ENCODE assay signal across 17 cellular contexts in the genomic region with DNA sequence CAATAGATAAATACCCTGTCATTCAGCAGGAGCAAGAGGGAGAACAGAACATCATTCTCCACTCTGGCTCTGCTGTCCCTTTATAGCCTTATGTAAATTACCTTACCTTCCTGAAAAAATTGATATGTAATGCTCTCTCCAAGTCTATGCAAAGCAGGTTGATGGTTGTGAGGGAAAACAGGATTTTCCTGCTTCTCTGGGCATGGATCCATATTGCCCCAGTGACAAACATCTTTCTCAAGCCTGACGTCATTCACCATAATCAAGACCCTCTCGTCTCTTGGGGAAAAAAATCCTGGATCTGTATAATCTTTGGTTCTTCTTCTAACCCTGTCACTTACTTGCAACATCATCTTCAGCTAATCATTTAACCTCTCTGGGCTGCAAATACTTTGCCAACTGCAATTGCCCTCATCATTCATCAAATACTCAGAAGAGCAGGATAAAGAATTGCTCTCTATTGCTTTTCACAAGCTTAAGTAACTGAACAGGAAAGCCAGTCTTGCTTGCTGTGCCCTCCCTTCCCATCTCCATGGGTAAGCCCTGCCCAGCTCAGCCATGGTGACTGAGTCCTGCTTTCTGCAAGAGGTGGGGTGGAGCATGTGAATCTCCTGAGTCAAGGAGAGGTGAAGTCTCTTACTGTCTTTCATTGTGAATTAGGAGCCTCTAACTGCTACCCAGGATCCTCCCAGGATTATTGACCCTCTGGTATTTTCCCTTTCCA.
A peak's percentile ranks its signal among the peaks of the same experiment; 100 is the strongest.
DNase-seq lines count a peak whose midpoint lies in the region; ATAC-seq, FAIRE-seq and TF ChIP-seq lines count a peak whose summit lies in the region.
"Had no signal": no experiment of that assay in that cellular context is flagged by ENCODE, and none has a peak within 500 bp of the region (broad histone marks: within the 10 kb centered on the region; RNA-seq: fewer than 3 reads in every experiment).

No MANE protein-coding gene starts in this region.

- no peak overlapping the region for H2BK20ac ChIP-seq in H1 (ENCODE audit: low read length)

- H3K23me2 ChIP-seq in H1 (ENCODE audit: low read depth, low read length) = no peaks in the 10 kb centered on the region

- H3K36me3 ChIP-seq in H1 (ENCODE audit: control insufficient read depth in 2 of 4, insufficient read depth in 4 of 4, low read length in 3 of 4) = no peaks in the 10 kb centered on the region
- H3K36me3 ChIP-seq: gastroesophageal sphincter, left ventricle myocardium inferior had no signal

- H3K4me3 ChIP-seq in H1 (ENCODE audit: extremely low read depth in 1 of 4, insufficient read depth in 2 of 4, low read depth in 3 of 4, low read length in 4 of 4) = no peak overlapping the region
- H3K4me3 ChIP-seq: gastroesophageal sphincter, left ventricle myocardium inferior had no signal

- FAIRE-seq in GM12892 (lab: Jason Lieb, UNC) (peak; percentile 62), H1 (lab: Jason Lieb, UNC) (no peak)

- H3K9ac ChIP-seq in H1 (replicated peaks in 1 of 4; ENCODE audit: extremely low read depth in 1 of 4, low read depth in 3 of 4, low read length in 3 of 4) = no peak overlapping the region

- H3K4me1 ChIP-seq in H1 (replicated peaks in 1 of 4; ENCODE audit: control insufficient read depth in 3 of 4, insufficient read depth in 4 of 4, low read length in 3 of 4) = peaks cover 2 to 13% (median 9%) of the 10 kb centered on the region in 4 experiments; a peak in 3 of 7 replicates
- H3K4me1 ChIP-seq: gastroesophageal sphincter had no signal

- no peak overlapping the region for H2AK5ac ChIP-seq in H1 (ENCODE audit: low read depth, low read length)

- no peaks in the 10 kb centered on the region for H3K79me2 ChIP-seq in H1 (ENCODE audit: control insufficient read depth in 1 of 2, insufficient read depth in 2 of 2, low read length in 2 of 2)

- no peak overlapping the region; the same call in 1 of the 2 replicates for H3K18ac ChIP-seq in H1 (ENCODE audit: extremely low read depth, low read length)

- DNase-seq in GM12892 (ENCODE audit: insufficient read length) = no peak
- peak; percentile 26 for DNase-seq in NCI-H2029 treated with DMSO at 0.1 percent for 48 hours (lab: John Stamatoyannopoulos, UW)
- no peak for DNase-seq in H1 (ENCODE audit: low read depth in 1 of 2, low spot score in 2 of 2)
- DNase-seq in lung microvascular endothelial cell (ENCODE audit: low read depth in 2 of 2) = peak; percentile 20 to 45
- DNase-seq in NOMO-1 treated with dmso at 0.1 percent for 144 hours (lab: John Stamatoyannopoulos, UW; ENCODE audit: unreplicated experiment) = no peak
- DNase-seq: activated CD4-positive, alpha-beta memory T cell treated with anti-CD3 and anti-CD28 coated beads, Interleukin-2, amount 10 ng/mL, durations not matched to agents 7 days and 5 days; Calu3; caudate nucleus; effector CD4-positive, alpha-beta T cell; GDM1; left ventricle myocardium inferior; NCI-H2171; stimulated activated CD4-positive, alpha-beta T cell treated with anti-CD3 and anti-CD28 coated beads, Interleukin-2, amount 100 ng/mL, for 24 hours had no signal

- WGBS in H1 (ENCODE audit: extremely low coverage in 1 of 2, insufficient coverage in 1 of 2, insufficient read length in 1 of 2, insufficient replicate concordance in 2 of 2, low coverage in 1 of 2, low lambda C conversion rate in 2 of 2, missing lambda C conversion rate in 1 of 2), 2 experiments = 96% methylated on average over 2 of the region's 2 CpGs; no CpG with 5 or more reads in 1 of the 2 experiments

- no peak overlapping the region for H4K8ac ChIP-seq in H1 (ENCODE audit: extremely low read depth, insufficient read depth, low read length)

- H2AFZ ChIP-seq in H1 (ENCODE audit: low read length) = no peak overlapping the region

- no peak overlapping the region for H3K23ac ChIP-seq in H1 (ENCODE audit: insufficient read length)

- no peak overlapping the region for H4K5ac ChIP-seq in H1 (ENCODE audit: insufficient read length, low read depth, low read length)

- no peak overlapping the region for H2BK5ac ChIP-seq in H1 (ENCODE audit: low read depth, low read length)

- POLR2A ChIA-PET in H1 (lab: Charles Lee; ENCODE audit: partially characterized antibody) = no interaction called here

- CTCF ChIA-PET in H1 (lab: Charles Lee; ENCODE audit: partially characterized antibody) = interaction anchor here (0.9 to 1.4 kb wide), 3 partner anchors 52 to 179 kb away, joined by 3 to 4 read pairs (median 3); no protein-coding TSS in a partner anchor

- H3K4me2 ChIP-seq in H1 (ENCODE audit: insufficient read depth in 1 of 2, low read depth in 2 of 2, low read length in 2 of 2) = no peak overlapping the region

- H3K14ac ChIP-seq in H1 (ENCODE audit: insufficient read length) = no peak overlapping the region

- no peak overlapping the region for H2BK15ac ChIP-seq in H1 (ENCODE audit: low read length)

- ATAC-seq in HG03280 (IDR thresholded peaks at IDR 0.05; ENCODE audit: unreplicated experiment) (no peak), GM21447 (IDR thresholded peaks at IDR 0.05; ENCODE audit: unreplicated experiment) (no peak)
- ATAC-seq: gastroesophageal sphincter, Right ventricle myocardium inferior had no signal

- no peak overlapping the region for H3K56ac ChIP-seq in H1 (replicated peaks; ENCODE audit: insufficient read length, low read depth, low read length)

- no peaks in the 10 kb centered on the region for H3K27me3 ChIP-seq in H1 (replicated peaks in 1 of 4; ENCODE audit: control insufficient read depth in 3 of 4, extremely low read depth in 1 of 4, insufficient read depth in 3 of 4, low read length in 3 of 4)
- H3K27me3 ChIP-seq: gastroesophageal sphincter had no signal

- TF ChIP-seq POLR2A in GM12892 (IDR thresholded peaks at IDR 0.05; ENCODE audit: low read depth, low read length) = no peak
- TF ChIP-seq POLR2A in H1 (IDR thresholded peaks at IDR 0.05; ENCODE audit: control extremely low read depth in 1 of 2, low read depth in 2 of 2, low read length in 2 of 2) = no peak

- no peak for TF ChIP-seq RAD21 in H1 (IDR thresholded peaks at IDR 0.05 in 1 of 2, conservative IDR thresholded peaks at IDR 0.05 in 1 of 2; ENCODE audit: low read depth in 2 of 2, low read length in 2 of 2)

- peak overlapping the region; percentile 11 for H4K91ac ChIP-seq in H1 (replicated peaks; ENCODE audit: insufficient read length, low read length)

- no peak for TF ChIP-seq CTCF in H1 (IDR thresholded peaks at IDR 0.05; ENCODE audit: control extremely low read depth in 1 of 3, insufficient read depth in 1 of 3, low read depth in 1 of 3, low read length in 3 of 3)

- no peaks in the 10 kb centered on the region for H4K20me1 ChIP-seq in H1 (replicated peaks in 1 of 2; ENCODE audit: control insufficient read depth in 1 of 2, insufficient read depth in 2 of 2, low read length in 2 of 2)

- H3K4ac ChIP-seq in H1 (replicated peaks; ENCODE audit: insufficient read length, low read depth, low read length) = no peak overlapping the region

- H2BK120ac ChIP-seq in H1 (replicated peaks; ENCODE audit: low read depth, low read length) = no peak overlapping the region

- TF ChIP-seq EP300 in H1 (IDR thresholded peaks at IDR 0.05; ENCODE audit: borderline replicate concordance in 1 of 2, low read depth in 2 of 2, low read length in 2 of 2) = no peak

- H3K9me3 ChIP-seq in H1 (ENCODE audit: insufficient read depth in 2 of 2, low read depth in 1 of 2, low read length in 1 of 2) = no peaks in the 10 kb centered on the region
- H3K9me3 ChIP-seq: gastroesophageal sphincter, left ventricle myocardium inferior had no signal

- H2BK12ac ChIP-seq in H1 (ENCODE audit: low read depth, low read length) = no peak overlapping the region

- H3K79me1 ChIP-seq in H1 (ENCODE audit: low read depth, low read length) = no peaks in the 10 kb centered on the region

- no peak overlapping the region for H3K27ac ChIP-seq in H1 (ENCODE audit: low read depth, low read length)
- H3K27ac ChIP-seq: gastroesophageal sphincter, left ventricle myocardium inferior had no signal

TF ChIP-seq in H1, 55 proteins besides CTCF, POLR2A, EP300 and RAD21:
- TF ChIP-seq ASH2L (IDR thresholded peaks at IDR 0.05; ENCODE audit: low read length) (no peak), SP1 (IDR thresholded peaks at IDR 0.05; ENCODE audit: low read depth, low read length) (no peak), POLR2AphosphoS5 (IDR thresholded peaks at IDR 0.05; ENCODE audit: low read depth, low read length) (no peak), USF2 (IDR thresholded peaks at IDR 0.05; ENCODE audit: low read length) (no peak), KDM4A (IDR thresholded peaks at IDR 0.05; ENCODE audit: low read depth, low read length, severe bottlenecking) (no peak), SP4 (IDR thresholded peaks at IDR 0.05; ENCODE audit: low read length) (no peak), CREB1 (IDR thresholded peaks at IDR 0.05) (no peak), CHD2 (IDR thresholded peaks at IDR 0.05; ENCODE audit: low read length) (no peak), RXRA (IDR thresholded peaks at IDR 0.05; ENCODE audit: insufficient read depth, low read depth, low read length) (no peak), TAF1 (IDR thresholded peaks at IDR 0.05; ENCODE audit: low read depth, low read length) (no peak), HDAC2 (IDR thresholded peaks at IDR 0.05; ENCODE audit: borderline replicate concordance in 1 of 2, low read depth in 2 of 2, low read length in 2 of 2) (no peak), RBBP5 (IDR thresholded peaks at IDR 0.05; ENCODE audit: borderline replicate concordance, low read depth, low read length) (no peak), KDM5A (IDR thresholded peaks at IDR 0.05; ENCODE audit: low read length) (no peak), GABPA (IDR thresholded peaks at IDR 0.05; ENCODE audit: borderline replicate concordance, insufficient read depth, low read length) (no peak), BRCA1 (IDR thresholded peaks at IDR 0.05; ENCODE audit: low read depth, low read length) (no peak), JUN (IDR thresholded peaks at IDR 0.05; ENCODE audit: low read depth, low read length) (no peak), GTF2F1 (IDR thresholded peaks at IDR 0.05; ENCODE audit: borderline replicate concordance, low read depth, low read length) (no peak), RNF2 (IDR thresholded peaks at IDR 0.05; ENCODE audit: borderline replicate concordance, low read depth, low read length, missing control alignments, poor library complexity, severe bottlenecking) (no peak), TBP (IDR thresholded peaks at IDR 0.05; ENCODE audit: low read depth, low read length) (no peak), HDAC6 (IDR thresholded peaks at IDR 0.05; ENCODE audit: low read depth, low read length) (no peak)

Comparison
In these comparisons a context has a peak if more than half of its experiments do, and no peak if none do; other contexts are left out.
1. DNase-seq: peak in NCI-H2029 treated with DMSO at 0.1 percent for 48 hours (single experiment) and lung microvascular endothelial cell (2 of 2); none in GM12892 (single experiment), H1 (0 of 2) and NOMO-1 treated with dmso at 0.1 percent for 144 hours (single experiment).